ENCODE assay signal across 8 cellular contexts in genomic region chr18:35040638-35040987, GRCh38. TPM values are rescaled to one million over a fixed set of nuclear protein-coding genes. Genes with fewer than 3 reads are reported as not detected.
A peak's percentile ranks its signal among the peaks of the same experiment; 100 is the strongest.
DNase-seq lines count a peak whose midpoint lies in the region; ATAC-seq and TF ChIP-seq lines count a peak whose summit lies in the region.

No MANE protein-coding gene starts in this region.

- DNase-seq in heart right ventricle (no peak), left ventricle myocardium superior (no peak), brain microvascular endothelial cell (no peak), vagina (ENCODE audit: extremely low spot score in 2 of 2) (no peak), NCI-H1417 (lab: John Stamatoyannopoulos, UW) (no peak)
- DNase-seq in activated CD4-positive, alpha-beta T cell treated with anti-CD3 and anti-CD28 coated beads for 1 hour: no peak

- TF ChIP-seq POLR2A in vagina (IDR thresholded peaks at IDR 0.05): no peak

- ATAC-seq in heart right ventricle: no peak
- no peak for ATAC-seq in left ventricle myocardium superior
- no peak for ATAC-seq in GM19452 (IDR thresholded peaks at IDR 0.05; ENCODE audit: unreplicated experiment)

- in situ Hi-C loops in brain microvascular endothelial cell (cut with HindIII; ENCODE audit: low pct_ligation_motif_present, low sequenced_read_pairs): no loop called here

- H3K36me3 ChIP-seq in heart right ventricle (no peaks in the 10 kb centered on the region), brain microvascular endothelial cell (replicated peaks) (no peaks in the 10 kb centered on the region), mucosa of rectum (ENCODE audit: control insufficient read depth in 2 of 2, insufficient read depth in 2 of 2, low read length in 2 of 2) (no peaks in the 10 kb centered on the region), vagina (no peaks in the 10 kb centered on the region)

- TF ChIP-seq CTCF in heart right ventricle (IDR thresholded peaks at IDR 0.05) (no peak), brain microvascular endothelial cell (IDR thresholded peaks at IDR 0.05; ENCODE audit: low read depth, low read length, missing control alignments) (no peak), vagina (IDR thresholded peaks at IDR 0.05) (no peak)

- H3K27me3 ChIP-seq in heart right ventricle (no peaks in the 10 kb centered on the region), brain microvascular endothelial cell (replicated peaks) (no peaks in the 10 kb centered on the region), mucosa of rectum (ENCODE audit: control insufficient read depth in 2 of 2, insufficient read depth in 2 of 2, low read length in 2 of 2) (no peaks in the 10 kb centered on the region), vagina (no peaks in the 10 kb centered on the region)

- H3K4me3 ChIP-seq in heart right ventricle: peak overlapping the region; percentile 65 to 94 (median 82)
- no peak overlapping the region for H3K4me3 ChIP-seq in brain microvascular endothelial cell (ENCODE audit: low read depth, low read length)
- H3K4me3 ChIP-seq in mucosa of rectum (ENCODE audit: low read length in 2 of 2): peak overlapping the region in 1 of 2 donors; percentile 98
- peak overlapping the region; percentile 55 to 73 for H3K4me3 ChIP-seq in vagina

- peak overlapping the region in 9 of 10 donors; percentile 63 to 92 (median 88) for H3K27ac ChIP-seq in heart right ventricle
- peak overlapping the region; percentile 79 for H3K27ac ChIP-seq in brain microvascular endothelial cell
- H3K27ac ChIP-seq in mucosa of rectum (ENCODE audit: low read depth in 2 of 2, low read length in 2 of 2): peak overlapping the region; percentile 67 to 92
- peak overlapping the region; percentile 89 for H3K27ac ChIP-seq in vagina

- H3K4me1 ChIP-seq in heart right ventricle (peaks cover 0 to 61% (median 38%) of the 10 kb centered on the region in 9 donors), mucosa of rectum (ENCODE audit: control insufficient read depth in 2 of 2, insufficient read depth in 2 of 2, low read length in 2 of 2) (peaks cover 15 to 20% of the 10 kb centered on the region in 2 donors), vagina (peaks cover 36% of the 10 kb centered on the region)

- intact Hi-C loops in heart right ventricle (cut with DNase I) (loop anchor here in 5 of 10 donors (5.0 kb wide), 4 partner anchors 42 to 92 kb away; no protein-coding TSS in a partner anchor), left ventricle myocardium superior (cut with micrococcal nuclease) (loop anchor here (10.0 kb wide), 1 partner anchor 104 kb away; no protein-coding TSS in a partner anchor), vagina (cut with DNase I) (no loop called here)

- peak overlapping the region in 1 of 2 donors; percentile 52 for H3K9ac ChIP-seq in mucosa of rectum (ENCODE audit: low read depth in 1 of 2, low read length in 2 of 2)

- H3K9me3 ChIP-seq in heart right ventricle (no peaks in the 10 kb centered on the region), mucosa of rectum (ENCODE audit: control insufficient read depth in 2 of 2, low read length in 2 of 2) (no peaks in the 10 kb centered on the region), vagina (no peaks in the 10 kb centered on the region)

RNA-seq across cellular contexts. Expression of gene MAPRE2, which starts 0.6 kb away (rescaled TPM):
- total RNA-seq in heart right ventricle: 100 to 1,000 TPM in 8 of 10 donors, 10 to 100 TPM in 2; 63.9 to 211 (median 137) TPM
- 10 to 100 TPM; 31.7 to 71.1 TPM for polyA plus RNA-seq in heart right ventricle
- 111 TPM for total RNA-seq in left ventricle myocardium superior
- total RNA-seq in vagina: 21.4 TPM
